32 cellular contexts compared by ENCODE assay signal in the genomic region with DNA sequence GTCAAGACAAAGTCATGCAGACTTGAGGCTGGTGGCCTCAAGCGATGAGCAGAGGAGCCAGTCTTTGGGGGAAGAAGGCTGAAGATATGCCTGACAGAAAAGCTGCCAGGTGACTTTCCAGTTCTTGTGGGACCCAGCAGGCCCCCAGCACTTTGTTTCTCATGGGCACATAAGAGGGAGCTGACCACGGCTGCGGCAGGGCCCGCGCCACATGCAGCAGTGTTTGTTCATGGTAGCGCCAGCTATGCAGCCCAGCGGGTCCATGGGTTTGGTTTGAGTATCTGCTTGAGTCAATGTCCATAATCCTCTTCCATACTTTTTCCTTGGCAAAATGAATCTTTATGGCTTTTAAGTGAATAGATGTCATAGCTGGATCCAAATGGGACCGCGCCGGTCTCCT.
"Had no signal": no experiment of that assay in that cellular context is flagged by ENCODE, and none has a peak within 500 bp of the region (broad histone marks: within the 10 kb centered on the region; RNA-seq: fewer than 3 reads in every experiment).

No MANE protein-coding gene starts in this region.

- H3K36me3 ChIP-seq: adrenal gland, ascending aorta, brain microvascular endothelial cell, breast epithelium, cardiac muscle cell had no signal

- DNase-seq: activated effector memory CD4-positive, alpha-beta T cell treated with anti-CD3 and anti-CD28 coated beads, Interleukin-2, amount 50 U/mL, for 16 hours; activated effector memory CD4-positive, alpha-beta T cell treated with Interleukin-2 at 50 U/mL for 16 hours; activated gamma-delta T cell; activated gamma-delta T cell treated with Interleukin-2 at 50 U/mL for 16 hours; activated naive CD4-positive, alpha-beta T cell; activated naive CD4-positive, alpha-beta T cell treated with anti-CD3 and anti-CD28 coated beads for 36 hours; activated naive CD4-positive, alpha-beta T cell treated with anti-CD3 and anti-CD28 coated beads, Interleukin-2, amount 10 ng/mL, durations not matched to agents 7 days and 5 days; activated naive CD4-positive, alpha-beta T cell treated with anti-CD3 and anti-CD28 coated beads, Interleukin-2, amount 50 U/mL, for 16 hours; activated naive CD4-positive, alpha-beta T cell treated with Interleukin-2 at 50 U/mL for 16 hours; activated naive CD8-positive, alpha-beta T cell treated with anti-CD3 and anti-CD28 coated beads for 36 hours; activated naive CD8-positive, alpha-beta T cell treated with anti-CD3 and anti-CD28 coated beads, Interleukin-2, amount 10 ng/mL, durations not matched to agents 7 days and 5 days; activated naive CD8-positive, alpha-beta T cell treated with anti-CD3 and anti-CD28 coated beads, Interleukin-2, amount 50 U/mL, for 24 hours; activated T-cell treated with anti-CD3 and anti-CD28 coated beads for 4 hours; activated T-cell treated with anti-CD3 and anti-CD28 coated beads, Interleukin-2, amount 50 U/mL, for 1 hour; activated T-cell treated with anti-CD3 and anti-CD28 coated beads, Interleukin-2, amount 50 U/mL, for 24 hours; activated T-cell treated with anti-CD3 and anti-CD28 coated beads, Interleukin-2, amount 50 U/mL, for 4 hours; activated T-cell treated with anti-CD3 and anti-CD28 coated beads, Interleukin-2, amount 50 U/mL, for 48 hours; activated T-cell treated with anti-CD3 and anti-CD28 coated beads, Interleukin-2, amount 50 U/mL, for 72 hours; adrenal gland; amniotic stem cell; anterior cingulate cortex; aorta; body of pancreas; brain microvascular endothelial cell; caudate nucleus; central memory CD4-positive, alpha-beta T cell; cerebellar nuclear complex had no signal

- H3K4me3 ChIP-seq: adrenal gland, ascending aorta, body of pancreas, breast epithelium, cardiac muscle cell had no signal

- H3K4me1 ChIP-seq: adrenal gland, ascending aorta, body of pancreas, breast epithelium had no signal

- H3K27me3 ChIP-seq: adrenal gland, ascending aorta, body of pancreas, brain microvascular endothelial cell, breast epithelium, cardiac muscle cell had no signal

- ATAC-seq: activated naive CD4-positive, alpha-beta T cell treated with anti-CD3 and anti-CD28 coated beads, Interleukin-2, amount 50 U/mL, for 72 hours; activated naive CD8-positive, alpha-beta T cell treated with anti-CD3 and anti-CD28 coated beads, Interleukin-2, amount 50 U/mL, for 24 hours; activated T-cell treated with anti-CD3 and anti-CD28 coated beads, Interleukin-2, amount 50 U/mL, for 4 hours; activated T-cell treated with anti-CD3 and anti-CD28 coated beads, Interleukin-2, amount 50 U/mL, for 72 hours; activated T-helper 17 cell treated with anti-CD3 and anti-CD28 coated beads, Interleukin-2, amount 50 U/mL, for 72 hours; body of pancreas had no signal

- H3K9me3 ChIP-seq: adrenal gland, ascending aorta, body of pancreas, breast epithelium had no signal

- H3K27ac ChIP-seq: adrenal gland, ascending aorta, body of pancreas, brain microvascular endothelial cell, breast epithelium, cardiac muscle cell had no signal
